In the genomic region with DNA sequence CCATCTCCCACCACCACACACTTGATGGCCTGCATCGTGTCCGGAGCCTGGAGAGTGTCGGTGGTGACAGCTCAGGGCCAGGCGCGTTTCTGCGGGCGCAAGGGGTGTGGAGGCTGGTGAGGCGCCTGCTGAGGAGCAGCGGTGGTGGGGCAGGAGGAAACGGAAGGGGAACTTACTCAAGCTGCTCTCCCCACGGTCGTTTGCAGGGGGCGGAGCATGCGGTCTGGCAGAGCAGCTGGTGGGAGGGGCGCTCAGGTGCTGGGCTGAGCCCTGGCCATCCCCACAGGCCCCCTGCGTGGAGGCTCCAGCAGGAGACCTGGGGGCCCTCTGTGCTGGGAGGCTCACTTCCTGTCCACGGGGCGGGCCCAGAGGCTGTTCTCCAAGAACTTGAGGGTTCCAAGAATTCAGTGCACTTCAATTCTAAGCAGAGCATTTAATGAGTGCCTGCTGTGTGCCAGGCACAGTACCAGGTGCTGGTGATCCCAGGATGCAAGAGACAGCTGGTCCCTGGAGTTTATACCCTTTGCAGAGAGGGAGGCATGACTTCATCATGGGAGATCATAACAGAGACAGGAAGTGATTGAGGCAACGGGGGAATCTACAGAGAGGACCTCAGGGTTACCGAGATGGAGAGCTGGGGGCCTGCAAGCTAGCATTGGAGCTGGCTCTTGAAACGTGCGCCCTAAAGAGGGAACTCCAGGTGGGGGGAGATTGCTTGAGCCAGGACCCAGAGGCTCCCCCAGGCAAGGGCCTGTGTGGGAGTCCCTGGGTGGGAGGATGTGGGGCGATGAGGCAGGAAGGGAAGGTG, we compare ENCODE assay signal across 8 cellular contexts. TPM values are rescaled to one million over a fixed set of nuclear protein-coding genes. Genes with fewer than 3 reads are reported as not detected.
DNase-seq lines count a peak whose midpoint lies in the region; ATAC-seq and TF ChIP-seq lines count a peak whose summit lies in the region.

A gene (minus strand): TSS at position 156 of the 808 bp plus-strand sequence. CDS start 121 bp downstream, at position 35.

- H3K27me3 ChIP-seq in GM06990 (replicated peaks; ENCODE audit: control insufficient read depth, insufficient read depth, low read length) (no peaks in the 10 kb centered on the region), HCT116 (ENCODE audit: insufficient read depth, low read length) (no peaks in the 10 kb centered on the region), NT2/D1 (ENCODE audit: insufficient read depth, insufficient read length) (no peaks in the 10 kb centered on the region), neutrophil (no peaks in the 10 kb centered on the region), thyroid gland (no peaks in the 10 kb centered on the region)

- H3K4me2 ChIP-seq in HCT116 (ENCODE audit: low read length), result peak within 1 kb of the TSS; percentile 99

- TF ChIP-seq CTCF in GM06990 (IDR thresholded peaks at IDR 0.05; ENCODE audit: insufficient read depth, low read length, poor library complexity, severe bottlenecking) (no peak), HCT116 (IDR thresholded peaks at IDR 0.05 in 2 of 3, conservative IDR thresholded peaks at IDR 0.05 in 1 of 3; ENCODE audit: borderline replicate concordance in 1 of 3, insufficient read depth in 1 of 3, low read depth in 2 of 3, low read length in 2 of 3) (no peak), neutrophil (IDR thresholded peaks at IDR 0.05) (peak; percentile 53), thyroid gland (IDR thresholded peaks at IDR 0.05) (no peak)

- H3K9me2 ChIP-seq in HCT116 (ENCODE audit: insufficient read depth), result no peaks in the 10 kb centered on the region

- H3K9me3 ChIP-seq in HCT116 (ENCODE audit: control insufficient read depth in 1 of 2, insufficient read depth in 1 of 2, low read depth in 1 of 2, low read length in 2 of 2) (no peaks in the 10 kb centered on the region), NT2/D1 (ENCODE audit: insufficient read depth, low read length) (no peaks in the 10 kb centered on the region), neutrophil (no peaks in the 10 kb centered on the region), thyroid gland (no peaks in the 10 kb centered on the region)

- no TSS peak for BruUV-seq in HCT116 (replicated peaks; lab: Mats Ljungman, UMichigan)

- H3K4me3 ChIP-seq in GM06990 (replicated peaks; ENCODE audit: low read depth, low read length), result peak within 1 kb of the TSS; percentile 85
- H3K4me3 ChIP-seq in HCT116 (replicated peaks in 1 of 2; ENCODE audit: low read depth in 1 of 2, low read length in 2 of 2), result peak within 1 kb of the TSS; percentile 71 to 97
- peak within 1 kb of the TSS; percentile 36 for H3K4me3 ChIP-seq in NT2/D1 (ENCODE audit: insufficient read length, low read depth)
- peak within 1 kb of the TSS; percentile 92 to 98 for H3K4me3 ChIP-seq in neutrophil (ENCODE audit: low read depth in 1 of 2, low read length in 1 of 2)
- H3K4me3 ChIP-seq in thyroid gland (replicated peaks in 1 of 3), result peak within 1 kb of the TSS in 1 of 3 donors; percentile 4

- DNase-seq in GM06990 (ENCODE audit: extremely low read depth, insufficient read length) (peak; percentile 89), HCT116 (ENCODE audit: low read depth, low spot score) (peak; percentile 51), NT2/D1 (ENCODE audit: low read depth, low spot score) (no peak), erythroblast (lab: John Stamatoyannopoulos, UW) (peak; percentile 88 to 89), thyroid gland (peak; percentile 26 to 39), NCI-H187 (lab: John Stamatoyannopoulos, UW) (no peak)
- peak; percentile 78 for DNase-seq in activated CD8-positive, alpha-beta memory T cell treated with anti-CD3 and anti-CD28 coated beads, Interleukin-2, amount 50 U/mL, for 1 hour (ENCODE audit: extremely low read depth)

- H3K27ac ChIP-seq in HCT116 (ENCODE audit: low read depth, low read length), result peak within 1 kb of the TSS; percentile 54; the same call in 1 of the 2 replicates
- peak within 1 kb of the TSS; percentile 99 for H3K27ac ChIP-seq in neutrophil
- H3K27ac ChIP-seq in thyroid gland, result no peak within 1 kb of the TSS

- RAD21 ChIA-PET in HCT116 (lab: Charles Lee; ENCODE audit: low non-redundant PET in 1 of 2, low total read pairs in 2 of 2, uncharacterized antibody in 2 of 2, unreplicated experiment in 2 of 2), result no interaction called here

- peak; percentile 92 for ATAC-seq in HCT116

- WGBS in thyroid gland, 2 donors, result 20 to 22% methylated on average over 17 to 20 of the region's 23 CpGs

- H3K4me1 ChIP-seq in HCT116 (ENCODE audit: control insufficient read depth in 1 of 2, insufficient read depth in 2 of 2, low read length in 2 of 2) (peaks cover 11 to 35% of the 10 kb centered on the region in 2 experiments), NT2/D1 (ENCODE audit: insufficient read depth, insufficient read length) (peaks cover 24% of the 10 kb centered on the region), neutrophil (ENCODE audit: control insufficient read depth in 1 of 2, insufficient read depth in 1 of 2, low read depth in 1 of 2, low read length in 1 of 2) (peaks cover 59 to 65% of the 10 kb centered on the region in 2 experiments), thyroid gland (no peaks in the 10 kb centered on the region)

- H2AFZ ChIP-seq in HCT116 (ENCODE audit: low read depth, low read length, poor library complexity, severe bottlenecking), result no peak within 1 kb of the TSS

- no peak for TF ChIP-seq RAD21 in HCT116 (IDR thresholded peaks at IDR 0.05; ENCODE audit: low read depth)

- intact Hi-C loops in HCT116 (cut with micrococcal nuclease) (no loop called here), thyroid gland (cut with DNase I) (no loop called here)

- POLR2A ChIA-PET in HCT116 (lab: Charles Lee), result interaction anchor here (1.0 to 2.0 kb wide), 2 partner anchors 12 to 15 kb away, joined by 3 to 10 read pairs; no protein-coding TSS in a partner anchor

- H3K9ac ChIP-seq in HCT116 (ENCODE audit: low read length), result peak within 1 kb of the TSS; percentile 76
- H3K9ac ChIP-seq in NT2/D1 (ENCODE audit: insufficient read length, low read depth), result peak within 1 kb of the TSS; percentile 75

- no peaks in the 10 kb centered on the region for H4K20me1 ChIP-seq in HCT116 (ENCODE audit: insufficient read depth)

- TF ChIP-seq POLR2A in HCT116 (IDR thresholded peaks at IDR 0.05; ENCODE audit: borderline replicate concordance, extremely low read depth, insufficient read depth, insufficient read length) (no peak), erythroblast (IDR thresholded peaks at IDR 0.05; ENCODE audit: low read length) (peak; percentile 89), thyroid gland (IDR thresholded peaks at IDR 0.05) (no peak)

- peaks cover 7% of the 10 kb centered on the region; the same call in 1 of the 2 replicates for H3K79me2 ChIP-seq in HCT116 (ENCODE audit: insufficient read depth, low read length)

- H3K36me3 ChIP-seq in GM06990 (ENCODE audit: control insufficient read depth, insufficient read depth, low read length), result peaks cover 24% of the 10 kb centered on the region
- H3K36me3 ChIP-seq in HCT116 (ENCODE audit: control insufficient read depth in 1 of 2, insufficient read depth in 2 of 2, low read length in 2 of 2), result no peaks in the 10 kb centered on the region
- no peaks in the 10 kb centered on the region for H3K36me3 ChIP-seq in NT2/D1 (ENCODE audit: insufficient read depth, insufficient read length, low read length)
- peaks cover 26% of the 10 kb centered on the region for H3K36me3 ChIP-seq in neutrophil
- no peaks in the 10 kb centered on the region for H3K36me3 ChIP-seq in thyroid gland

- CTCF ChIA-PET in HCT116 (lab: Charles Lee), result interaction anchor here (4.2 kb wide), 1 partner anchor 15 kb away, joined by 30 read pairs; no protein-coding TSS in a partner anchor

TF ChIP-seq in HCT116, 20 proteins besides CTCF, POLR2A, EP300 and RAD21:
- no peak for TF ChIP-seq YY1 (IDR thresholded peaks at IDR 0.05; ENCODE audit: extremely low read depth, insufficient replicate concordance, low read depth, low read length)
- no peak; the same call in 1 of the 2 replicates for TF ChIP-seq CBX3 (IDR thresholded peaks at IDR 0.05; ENCODE audit: low read depth)
- TF ChIP-seq FOSL1 (IDR thresholded peaks at IDR 0.05; ENCODE audit: low read depth), result no peak
- TF ChIP-seq TCF7L2 (IDR thresholded peaks at IDR 0.05; ENCODE audit: borderline replicate concordance, extremely low read depth, insufficient read depth, insufficient read length), result no peak
- peak; percentile 80 for TF ChIP-seq POLR2AphosphoS5 (IDR thresholded peaks at IDR 0.05; ENCODE audit: low read depth, low read length)
- TF ChIP-seq, protein P1, sequence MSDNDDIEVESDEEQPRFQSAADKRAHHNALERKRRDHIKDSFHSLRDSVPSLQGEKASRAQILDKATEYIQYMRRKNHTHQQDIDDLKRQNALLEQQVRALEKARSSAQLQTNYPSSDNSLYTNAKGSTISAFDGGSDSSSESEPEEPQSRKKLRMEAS (IDR thresholded peaks at IDR 0.05), result peak; percentile 68
- TF ChIP-seq EZH2 (IDR thresholded peaks at IDR 0.05), result no peak

RNA-seq across cellular contexts. Expression of the gene that starts here (rescaled TPM):
- total RNA-seq in HCT116 (2021; ENCODE audit: unreplicated experiment), result 62.0 TPM
- polyA plus RNA-seq in HCT116 (2012), result 122 and 124 TPM in 2 replicates
- 1 to 10 TPM; 3.6 to 6.0 (median 4.6) TPM for total RNA-seq in thyroid gland

Comparison
In these comparisons a context has a peak if more than half of its experiments do, and no peak if none do; other contexts are left out.
1. DNase-seq: peak in GM06990 (single experiment), HCT116 (single experiment), activated CD8-positive, alpha-beta memory T cell treated with anti-CD3 and anti-CD28 coated beads, Interleukin-2, amount 50 U/mL, for 1 hour (single experiment), erythroblast (2 of 2) and thyroid gland (2 of 2); none in NT2/D1 (single experiment) and NCI-H187 (0 of 2).
2. H3K27ac ChIP-seq: peak in HCT116 (single experiment) and neutrophil (single experiment); none in thyroid gland (0 of 3).